1 cellular context compared by ENCODE assay signal in the genomic region with DNA sequence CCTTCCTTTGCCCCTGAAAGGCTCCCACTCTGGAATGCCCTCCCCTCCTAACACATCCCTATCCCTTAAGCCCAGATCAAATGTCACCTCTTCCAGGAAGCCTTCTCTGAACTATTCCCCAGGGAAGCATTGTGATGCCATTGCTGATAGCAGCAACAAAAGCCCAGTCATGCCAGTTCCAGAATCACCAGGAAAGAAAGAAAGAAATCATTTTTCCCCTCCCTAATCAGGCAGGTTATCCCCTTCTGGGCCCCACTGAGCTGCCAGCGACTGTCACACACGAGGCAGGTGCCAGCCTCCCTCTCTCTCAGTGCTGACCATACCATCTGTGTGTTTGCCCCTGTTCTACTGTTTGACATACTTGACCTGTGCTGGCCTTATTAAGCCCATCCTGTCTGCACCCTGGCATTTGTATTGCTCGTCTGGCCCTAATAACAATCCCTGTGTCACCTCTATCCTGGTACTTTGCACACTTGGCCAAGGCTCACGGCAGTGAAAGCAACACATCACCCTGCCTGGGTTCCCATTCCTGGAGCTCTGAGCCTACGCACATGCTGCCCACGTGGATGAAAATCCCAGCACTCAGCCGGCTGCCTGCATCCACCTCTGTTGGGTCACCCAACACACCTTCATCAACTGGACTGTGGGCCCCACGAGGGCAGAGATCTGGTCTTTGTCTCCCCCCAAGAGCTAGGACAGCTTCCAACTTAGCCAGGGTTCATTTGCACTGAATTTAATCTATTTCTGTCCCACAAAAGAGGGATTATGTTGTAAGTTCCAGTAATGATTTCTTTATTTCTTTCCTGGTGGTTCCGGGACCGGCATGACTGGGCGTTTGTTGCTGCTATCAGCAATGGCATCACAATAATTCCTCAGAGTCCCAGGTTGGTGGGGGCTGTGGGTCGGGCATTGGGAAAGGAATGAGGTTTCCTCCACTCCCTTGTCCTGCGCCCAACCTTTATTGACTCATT.
A peak's percentile ranks its signal among the peaks of the same experiment; 100 is the strongest.
TF ChIP-seq lines count a peak whose summit lies in the region.

No MANE protein-coding gene starts in this region.

TF ChIP-seq in HepG2, 621 proteins besides CTCF, POLR2A, EP300 and RAD21 (continued from another document and continues in another):
- TF ChIP-seq, protein P1, sequence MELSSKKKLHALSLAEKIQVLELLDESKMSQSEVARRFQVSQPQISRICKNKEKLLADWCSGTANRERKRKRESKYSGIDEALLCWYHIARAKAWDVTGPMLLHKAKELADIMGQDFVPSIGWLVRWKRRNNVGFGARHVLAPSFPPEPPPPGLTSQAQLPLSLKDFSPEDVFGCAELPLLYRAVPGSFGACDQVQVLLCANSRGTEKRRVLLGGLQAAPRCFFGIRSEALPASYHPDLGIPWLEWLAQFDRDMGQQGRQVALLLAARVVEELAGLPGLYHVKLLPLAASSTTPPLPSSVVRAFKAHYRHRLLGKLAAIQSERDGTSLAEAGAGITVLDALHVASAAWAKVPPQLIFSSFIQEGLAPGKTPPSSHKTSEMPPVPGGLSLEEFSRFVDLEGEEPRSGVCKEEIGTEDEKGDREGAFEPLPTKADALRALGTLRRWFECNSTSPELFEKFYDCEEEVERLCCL (CRISPR knock-in tag; IDR thresholded peaks at IDR 0.05; ENCODE audit: borderline replicate concordance) = no peak
- TF ChIP-seq GLI4 (CRISPR knock-in tag; IDR thresholded peaks at IDR 0.05; ENCODE audit: borderline replicate concordance) (peak; percentile 96; the same call in 1 of the 2 replicates), BCL6 (CRISPR knock-in tag; IDR thresholded peaks at IDR 0.05) (peak; percentile 77), EEA1 (CRISPR knock-in tag; IDR thresholded peaks at IDR 0.05; ENCODE audit: borderline replicate concordance) (peak; percentile 66; the same call in 1 of the 2 replicates), TFDP1 (CRISPR knock-in tag; IDR thresholded peaks at IDR 0.05; ENCODE audit: borderline replicate concordance) (peak; percentile 82; the same call in 1 of the 2 replicates), ZNF20 (CRISPR knock-in tag; IDR thresholded peaks at IDR 0.05) (no peak), CREBL2 (CRISPR knock-in tag; IDR thresholded peaks at IDR 0.05; ENCODE audit: borderline replicate concordance) (peak; percentile 96), SMARCE1 (IDR thresholded peaks at IDR 0.05; ENCODE audit: borderline replicate concordance) (no peak), ZNF430 (CRISPR knock-in tag; IDR thresholded peaks at IDR 0.05) (peak; percentile 99), HDAC6 (IDR thresholded peaks at IDR 0.05; ENCODE audit: low read depth, low read length) (no peak), ATF7 (IDR thresholded peaks at IDR 0.05) (no peak), ATF7 (CRISPR knock-in tag; IDR thresholded peaks at IDR 0.05) (peak; percentile 86), GATAD2A (CRISPR knock-in tag; IDR thresholded peaks at IDR 0.05) (peak; percentile 75), THYN1 (CRISPR knock-in tag; IDR thresholded peaks at IDR 0.05; ENCODE audit: borderline replicate concordance, low read depth) (no peak), ZNF567 (CRISPR knock-in tag; IDR thresholded peaks at IDR 0.05; ENCODE audit: borderline replicate concordance) (peak; percentile 85; the same call in 1 of the 2 replicates), ZNF746 (CRISPR knock-in tag; IDR thresholded peaks at IDR 0.05) (no peak; the same call in 1 of the 2 replicates), ZNF772 (CRISPR knock-in tag; IDR thresholded peaks at IDR 0.05) (peak; percentile 85), GATAD1 (CRISPR knock-in tag; IDR thresholded peaks at IDR 0.05) (peak; percentile 70), ZSCAN22 (CRISPR knock-in tag; IDR thresholded peaks at IDR 0.05) (peak; percentile 63; the same call in 1 of the 2 replicates), ZNF598 (CRISPR knock-in tag; IDR thresholded peaks at IDR 0.05; ENCODE audit: borderline replicate concordance) (peak; percentile 99; the same call in 1 of the 2 replicates), SP140L (CRISPR knock-in tag; IDR thresholded peaks at IDR 0.05; ENCODE audit: borderline replicate concordance) (no peak), DMTF1 (CRISPR knock-in tag; IDR thresholded peaks at IDR 0.05) (no peak), MYPOP (CRISPR knock-in tag; IDR thresholded peaks at IDR 0.05) (peak; percentile 96), TEAD3 (CRISPR knock-in tag; optimal IDR thresholded peaks at IDR 0.05; ENCODE audit: borderline replicate concordance) (peak; percentile 61), ZNF775 (CRISPR knock-in tag; IDR thresholded peaks at IDR 0.05; ENCODE audit: borderline replicate concordance) (0 out of 2 replicates have a peak, but pooled peaks have one; percentile 51), MED8 (CRISPR knock-in tag; IDR thresholded peaks at IDR 0.05; ENCODE audit: insufficient replicate concordance) (no peak), ZNF557 (CRISPR knock-in tag; IDR thresholded peaks at IDR 0.05) (no peak)
- TF ChIP-seq, protein P2, sequence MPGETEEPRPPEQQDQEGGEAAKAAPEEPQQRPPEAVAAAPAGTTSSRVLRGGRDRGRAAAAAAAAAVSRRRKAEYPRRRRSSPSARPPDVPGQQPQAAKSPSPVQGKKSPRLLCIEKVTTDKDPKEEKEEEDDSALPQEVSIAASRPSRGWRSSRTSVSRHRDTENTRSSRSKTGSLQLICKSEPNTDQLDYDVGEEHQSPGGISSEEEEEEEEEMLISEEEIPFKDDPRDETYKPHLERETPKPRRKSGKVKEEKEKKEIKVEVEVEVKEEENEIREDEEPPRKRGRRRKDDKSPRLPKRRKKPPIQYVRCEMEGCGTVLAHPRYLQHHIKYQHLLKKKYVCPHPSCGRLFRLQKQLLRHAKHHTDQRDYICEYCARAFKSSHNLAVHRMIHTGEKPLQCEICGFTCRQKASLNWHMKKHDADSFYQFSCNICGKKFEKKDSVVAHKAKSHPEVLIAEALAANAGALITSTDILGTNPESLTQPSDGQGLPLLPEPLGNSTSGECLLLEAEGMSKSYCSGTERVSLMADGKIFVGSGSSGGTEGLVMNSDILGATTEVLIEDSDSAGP (CRISPR knock-in tag; IDR thresholded peaks at IDR 0.05; ENCODE audit: borderline replicate concordance) = peak; percentile 52; the same call in 1 of the 2 replicates
- TF ChIP-seq, protein P3, sequence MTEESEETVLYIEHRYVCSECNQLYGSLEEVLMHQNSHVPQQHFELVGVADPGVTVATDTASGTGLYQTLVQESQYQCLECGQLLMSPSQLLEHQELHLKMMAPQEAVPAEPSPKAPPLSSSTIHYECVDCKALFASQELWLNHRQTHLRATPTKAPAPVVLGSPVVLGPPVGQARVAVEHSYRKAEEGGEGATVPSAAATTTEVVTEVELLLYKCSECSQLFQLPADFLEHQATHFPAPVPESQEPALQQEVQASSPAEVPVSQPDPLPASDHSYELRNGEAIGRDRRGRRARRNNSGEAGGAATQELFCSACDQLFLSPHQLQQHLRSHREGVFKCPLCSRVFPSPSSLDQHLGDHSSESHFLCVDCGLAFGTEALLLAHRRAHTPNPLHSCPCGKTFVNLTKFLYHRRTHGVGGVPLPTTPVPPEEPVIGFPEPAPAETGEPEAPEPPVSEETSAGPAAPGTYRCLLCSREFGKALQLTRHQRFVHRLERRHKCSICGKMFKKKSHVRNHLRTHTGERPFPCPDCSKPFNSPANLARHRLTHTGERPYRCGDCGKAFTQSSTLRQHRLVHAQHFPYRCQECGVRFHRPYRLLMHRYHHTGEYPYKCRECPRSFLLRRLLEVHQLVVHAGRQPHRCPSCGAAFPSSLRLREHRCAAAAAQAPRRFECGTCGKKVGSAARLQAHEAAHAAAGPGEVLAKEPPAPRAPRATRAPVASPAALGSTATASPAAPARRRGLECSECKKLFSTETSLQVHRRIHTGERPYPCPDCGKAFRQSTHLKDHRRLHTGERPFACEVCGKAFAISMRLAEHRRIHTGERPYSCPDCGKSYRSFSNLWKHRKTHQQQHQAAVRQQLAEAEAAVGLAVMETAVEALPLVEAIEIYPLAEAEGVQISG (CRISPR knock-in tag; IDR thresholded peaks at IDR 0.05) = peak; percentile 77
- TF ChIP-seq, protein P4, sequence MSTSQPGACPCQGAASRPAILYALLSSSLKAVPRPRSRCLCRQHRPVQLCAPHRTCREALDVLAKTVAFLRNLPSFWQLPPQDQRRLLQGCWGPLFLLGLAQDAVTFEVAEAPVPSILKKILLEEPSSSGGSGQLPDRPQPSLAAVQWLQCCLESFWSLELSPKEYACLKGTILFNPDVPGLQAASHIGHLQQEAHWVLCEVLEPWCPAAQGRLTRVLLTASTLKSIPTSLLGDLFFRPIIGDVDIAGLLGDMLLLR (CRISPR knock-in tag; IDR thresholded peaks at IDR 0.05) = no peak
- TF ChIP-seq, protein P5, sequence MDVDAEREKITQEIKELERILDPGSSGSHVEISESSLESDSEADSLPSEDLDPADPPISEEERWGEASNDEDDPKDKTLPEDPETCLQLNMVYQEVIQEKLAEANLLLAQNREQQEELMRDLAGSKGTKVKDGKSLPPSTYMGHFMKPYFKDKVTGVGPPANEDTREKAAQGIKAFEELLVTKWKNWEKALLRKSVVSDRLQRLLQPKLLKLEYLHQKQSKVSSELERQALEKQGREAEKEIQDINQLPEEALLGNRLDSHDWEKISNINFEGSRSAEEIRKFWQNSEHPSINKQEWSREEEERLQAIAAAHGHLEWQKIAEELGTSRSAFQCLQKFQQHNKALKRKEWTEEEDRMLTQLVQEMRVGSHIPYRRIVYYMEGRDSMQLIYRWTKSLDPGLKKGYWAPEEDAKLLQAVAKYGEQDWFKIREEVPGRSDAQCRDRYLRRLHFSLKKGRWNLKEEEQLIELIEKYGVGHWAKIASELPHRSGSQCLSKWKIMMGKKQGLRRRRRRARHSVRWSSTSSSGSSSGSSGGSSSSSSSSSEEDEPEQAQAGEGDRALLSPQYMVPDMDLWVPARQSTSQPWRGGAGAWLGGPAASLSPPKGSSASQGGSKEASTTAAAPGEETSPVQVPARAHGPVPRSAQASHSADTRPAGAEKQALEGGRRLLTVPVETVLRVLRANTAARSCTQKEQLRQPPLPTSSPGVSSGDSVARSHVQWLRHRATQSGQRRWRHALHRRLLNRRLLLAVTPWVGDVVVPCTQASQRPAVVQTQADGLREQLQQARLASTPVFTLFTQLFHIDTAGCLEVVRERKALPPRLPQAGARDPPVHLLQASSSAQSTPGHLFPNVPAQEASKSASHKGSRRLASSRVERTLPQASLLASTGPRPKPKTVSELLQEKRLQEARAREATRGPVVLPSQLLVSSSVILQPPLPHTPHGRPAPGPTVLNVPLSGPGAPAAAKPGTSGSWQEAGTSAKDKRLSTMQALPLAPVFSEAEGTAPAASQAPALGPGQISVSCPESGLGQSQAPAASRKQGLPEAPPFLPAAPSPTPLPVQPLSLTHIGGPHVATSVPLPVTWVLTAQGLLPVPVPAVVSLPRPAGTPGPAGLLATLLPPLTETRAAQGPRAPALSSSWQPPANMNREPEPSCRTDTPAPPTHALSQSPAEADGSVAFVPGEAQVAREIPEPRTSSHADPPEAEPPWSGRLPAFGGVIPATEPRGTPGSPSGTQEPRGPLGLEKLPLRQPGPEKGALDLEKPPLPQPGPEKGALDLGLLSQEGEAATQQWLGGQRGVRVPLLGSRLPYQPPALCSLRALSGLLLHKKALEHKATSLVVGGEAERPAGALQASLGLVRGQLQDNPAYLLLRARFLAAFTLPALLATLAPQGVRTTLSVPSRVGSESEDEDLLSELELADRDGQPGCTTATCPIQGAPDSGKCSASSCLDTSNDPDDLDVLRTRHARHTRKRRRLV (CRISPR knock-in tag; IDR thresholded peaks at IDR 0.05) = no peak
